Comparison of ENCODE assay signal across 1 cellular context in the genomic region with DNA sequence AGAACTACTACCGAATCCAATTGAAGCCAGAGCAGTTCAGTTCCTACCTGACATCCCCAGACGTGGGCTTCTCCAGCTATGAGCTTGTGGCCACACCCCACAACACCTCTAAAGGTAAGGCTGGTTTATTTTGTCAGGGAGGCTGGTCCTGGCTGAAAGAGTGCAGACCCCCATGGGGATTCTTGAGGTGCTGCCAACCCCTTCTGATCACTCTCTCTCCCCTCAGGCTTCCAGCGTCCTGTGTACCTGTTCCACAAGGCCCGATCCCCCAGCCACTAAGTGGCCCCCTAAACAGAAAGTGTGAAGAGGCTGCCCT.
TF ChIP-seq lines count a peak whose summit lies in the region.

No MANE protein-coding gene starts in this region.

TF ChIP-seq in HEK293, 187 proteins besides CTCF, POLR2A, EP300 and RAD21:
- no peak for TF ChIP-seq ZNF660 (tag by site-specific recombination; IDR thresholded peaks at IDR 0.05)
